ENCODE assay signal across 18 cellular contexts in genomic region chr16:81449899-81450608, GRCh38. TPM values are rescaled to one million over a fixed set of nuclear protein-coding genes. Genes with fewer than 3 reads are reported as not detected.
DNase-seq lines count a peak whose midpoint lies in the region; ATAC-seq, FAIRE-seq and TF ChIP-seq lines count a peak whose summit lies in the region.
"Had no signal": no experiment of that assay in that cellular context is flagged by ENCODE, and none has a peak within 500 bp of the region (broad histone marks: within the 10 kb centered on the region; RNA-seq: fewer than 3 reads in every experiment).

No MANE protein-coding gene starts in this region.

- TF ChIP-seq CTCF in A549 (IDR thresholded peaks at IDR 0.05) (no peak), Calu3 (IDR thresholded peaks at IDR 0.05; ENCODE audit: unreplicated experiment) (no peak), liver (IDR thresholded peaks at IDR 0.05; ENCODE audit: low read depth, low read length, missing input control) (no peak), vagina (IDR thresholded peaks at IDR 0.05) (no peak)

- no peak for ATAC-seq in A549
- no peak for ATAC-seq in activated CD8-positive, alpha-beta T cell treated with anti-CD3 and anti-CD28 coated beads, Interleukin-2, amount 10 ng/mL, durations not matched to agents 7 days and 5 days
- no peak for ATAC-seq in HG02798 (IDR thresholded peaks at IDR 0.05; ENCODE audit: poor library complexity, unreplicated experiment)

- H3K36me3 ChIP-seq in liver (ENCODE audit: control insufficient read depth in 4 of 4, insufficient read depth in 3 of 4, low read depth in 1 of 4, low read length in 3 of 4), result no peaks in the 10 kb centered on the region
- no peaks in the 10 kb centered on the region for H3K36me3 ChIP-seq in vagina

- WGBS in A549 (ENCODE audit: missing lambda C conversion rate), result 75% methylated on average over 6 of the region's 7 CpGs
- 70% methylated on average over 7 of the region's 7 CpGs for WGBS in liver

- H3K27ac ChIP-seq in A549, result peak overlapping the region; percentile 98 to 99
- H3K27ac ChIP-seq in liver (ENCODE audit: low read depth in 1 of 2, low read length in 2 of 2), result peak overlapping the region; percentile 89
- H3K27ac ChIP-seq in vagina, result no peak overlapping the region
- H3K27ac ChIP-seq: epithelial cell of prostate had no signal

- H3K27me3 Mint-ChIP-seq in Calu3 (ENCODE audit: unreplicated experiment), result no peaks in the 10 kb centered on the region
- H3K27me3 Mint-ChIP-seq in activated CD8-positive, alpha-beta T cell treated with anti-CD3 and anti-CD28 coated beads, Interleukin-2, amount 10 ng/mL, durations not matched to agents 7 days and 5 days (ENCODE audit: low read depth), result no peaks in the 10 kb centered on the region

- H3K9me3 ChIP-seq in A549 (no peaks in the 10 kb centered on the region), liver (ENCODE audit: control insufficient read depth in 4 of 4, low read length in 3 of 4) (no peaks in the 10 kb centered on the region), vagina (no peaks in the 10 kb centered on the region)

- H3K4me3 Mint-ChIP-seq in Calu3 (ENCODE audit: low read depth, unreplicated experiment), result peak overlapping the region; percentile 100
- H3K4me3 Mint-ChIP-seq in activated CD8-positive, alpha-beta T cell treated with anti-CD3 and anti-CD28 coated beads, Interleukin-2, amount 10 ng/mL, durations not matched to agents 7 days and 5 days, result no peak overlapping the region

- peaks cover 72% of the 10 kb centered on the region for H3K4me1 Mint-ChIP-seq in Calu3 (ENCODE audit: low read depth, unreplicated experiment)
- peaks cover 77% of the 10 kb centered on the region for H3K4me1 Mint-ChIP-seq in activated CD8-positive, alpha-beta T cell treated with anti-CD3 and anti-CD28 coated beads, Interleukin-2, amount 10 ng/mL, durations not matched to agents 7 days and 5 days (ENCODE audit: low read depth)

- no peaks in the 10 kb centered on the region for H3K9me3 Mint-ChIP-seq in Calu3 (ENCODE audit: low read depth, unreplicated experiment)
- H3K9me3 Mint-ChIP-seq in activated CD8-positive, alpha-beta T cell treated with anti-CD3 and anti-CD28 coated beads, Interleukin-2, amount 10 ng/mL, durations not matched to agents 7 days and 5 days (ENCODE audit: insufficient read depth), result no peaks in the 10 kb centered on the region

- H3K4me2 ChIP-seq in A549, result peak overlapping the region; percentile 95

- H3K4me1 ChIP-seq in A549, result peaks cover 71% of the 10 kb centered on the region
- peaks cover 24 to 83% (median 65%) of the 10 kb centered on the region in 4 donors for H3K4me1 ChIP-seq in liver (ENCODE audit: control insufficient read depth in 4 of 4, insufficient read depth in 4 of 4, low read length in 3 of 4)
- H3K4me1 ChIP-seq in vagina, result peaks cover 68% of the 10 kb centered on the region

- POLR2A ChIA-PET in A549 (lab: Yijun Ruan, JAX), result interaction anchor here (0.6 to 1.2 kb wide), 2 partner anchors 13 to 39 kb away, joined by 4 to 5 read pairs; no protein-coding TSS in a partner anchor
- POLR2A ChIA-PET in activated CD8-positive, alpha-beta T cell treated with anti-CD3 and anti-CD28 coated beads, Interleukin-2, amount 10 ng/mL, durations not matched to agents 7 days and 5 days (lab: Charles Lee), result no interaction called here

- no peak for TF ChIP-seq EP300 in A549 (IDR thresholded peaks at IDR 0.05)

- intact Hi-C loops in Calu3 (cut with micrococcal nuclease; ENCODE audit: unreplicated experiment), result loop anchor here (2.0 to 5.0 kb wide), 3 partner anchors 42 to 107 kb away; no protein-coding TSS in a partner anchor
- intact Hi-C loops in vagina (cut with DNase I), result loop anchor here (5.0 kb wide), 1 partner anchor 157 kb away; no protein-coding TSS in a partner anchor

- H3K9ac ChIP-seq in liver (ENCODE audit: low read depth in 1 of 2, low read length in 2 of 2), result no peak overlapping the region

- peaks cover 49% of the 10 kb centered on the region for H3K36me3 Mint-ChIP-seq in Calu3 (ENCODE audit: insufficient read depth, unreplicated experiment)
- peaks cover 50% of the 10 kb centered on the region for H3K36me3 Mint-ChIP-seq in activated CD8-positive, alpha-beta T cell treated with anti-CD3 and anti-CD28 coated beads, Interleukin-2, amount 10 ng/mL, durations not matched to agents 7 days and 5 days (ENCODE audit: low read depth)

- CTCF ChIA-PET in A549 (lab: Yijun Ruan, JAX), result interaction anchor here (0.6 to 3.4 kb wide), 9 partner anchors 12 to 235 kb away, joined by 3 to 16 read pairs (median 4); no protein-coding TSS in a partner anchor
- CTCF ChIA-PET in Calu3 (lab: Charles Lee), result no interaction called here
- CTCF ChIA-PET in activated CD8-positive, alpha-beta T cell treated with anti-CD3 and anti-CD28 coated beads, Interleukin-2, amount 10 ng/mL, durations not matched to agents 7 days and 5 days (lab: Charles Lee), result interaction anchor here (0.9 to 2.6 kb wide), 8 partner anchors 13 to 273 kb away, joined by 3 to 15 read pairs (median 4); no protein-coding TSS in a partner anchor

- TF ChIP-seq POLR2A in A549 (IDR thresholded peaks at IDR 0.05; ENCODE audit: low read length) (no peak), vagina (IDR thresholded peaks at IDR 0.05) (no peak)

- H3K4me3 ChIP-seq in A549 (peak overlapping the region; percentile 79), liver (ENCODE audit: low read depth in 1 of 3, low read length in 3 of 3) (no peak overlapping the region), vagina (no peak overlapping the region)

- H3K27me3 ChIP-seq in liver (ENCODE audit: control insufficient read depth in 4 of 4, insufficient read depth in 4 of 4, low read length in 3 of 4) (no peaks in the 10 kb centered on the region), vagina (no peaks in the 10 kb centered on the region)

- no TSS peak for BruUV-seq in Calu3 (replicated peaks; lab: Mats Ljungman, UMichigan)

- no peak for FAIRE-seq in A549 (lab: Jason Lieb, UNC)
- FAIRE-seq: colon had no signal

- TF ChIP-seq RAD21 in A549 (conservative IDR thresholded peaks at IDR 0.05 in 1 of 2, IDR thresholded peaks at IDR 0.05 in 1 of 2) (no peak), liver (IDR thresholded peaks at IDR 0.05) (no peak)

- peak overlapping the region; percentile 37 for H3K27ac Mint-ChIP-seq in Calu3 (ENCODE audit: unreplicated experiment)
- H3K27ac Mint-ChIP-seq in activated CD8-positive, alpha-beta T cell treated with anti-CD3 and anti-CD28 coated beads, Interleukin-2, amount 10 ng/mL, durations not matched to agents 7 days and 5 days, result peak overlapping the region; percentile 65

- DNase-seq in A549 (ENCODE audit: low read depth in 1 of 2, low spot score in 1 of 2), result no peak
- DNase-seq in Calu3, result no peak
- DNase-seq in activated CD8-positive, alpha-beta T cell treated with anti-CD3 and anti-CD28 coated beads, Interleukin-2, amount 10 ng/mL, durations not matched to agents 7 days and 5 days, result no peak
- no peak for DNase-seq in NCI-H524 treated with DMSO at 0.1 percent for 48 hours (lab: John Stamatoyannopoulos, UW)
- DNase-seq in vagina (ENCODE audit: extremely low spot score in 2 of 2), result no peak
- no peak for DNase-seq in GDM1 (lab: John Stamatoyannopoulos, UW)
- DNase-seq: activated T-cell treated with anti-CD3 and anti-CD28 coated beads, Interleukin-2, amount 50 U/mL, for 48 hours; anterior cingulate cortex; DMS 273 treated with DMSO at 0.1 percent for 48 hours; Karpas-422; NCI-H1417 treated with DMSO at 0.1 percent for 48 hours; NCI-H345; posterior cingulate gyrus; stimulated activated naive CD4-positive, alpha-beta T cell treated with Interleukin-2 at 50 U/mL for 16 hours had no signal

TF ChIP-seq in A549, 52 proteins besides CTCF, POLR2A, EP300 and RAD21:
- peak in 1 of 2 experiments; percentile 13; a peak in 1 of 5 replicates for TF ChIP-seq JUN (IDR thresholded peaks at IDR 0.05)
- no peak for TF ChIP-seq HEYL (CRISPR knock-in tag; IDR thresholded peaks at IDR 0.05)
- TF ChIP-seq HOXB5 (CRISPR knock-in tag; IDR thresholded peaks at IDR 0.05), result no peak

TF ChIP-seq in liver, 16 proteins besides CTCF, POLR2A, EP300 and RAD21:
- TF ChIP-seq MAX (IDR thresholded peaks at IDR 0.05), result no peak

RNA-seq across cellular contexts. Expression of gene CMIP, which starts 5.4 kb away (rescaled TPM):
- 21.6 and 44.7 TPM in 2 replicates for polyA plus RNA-seq in A549 (2011; rRNA removed)
- polyA plus RNA-seq in A549 (2012; cell fraction: cytosol; rRNA removed), result 78.5 and 97.9 TPM in 2 replicates
- polyA plus RNA-seq in A549 (2012; cell fraction: nucleus; rRNA removed), result 128 and 142 TPM in 2 replicates
- 118 to 129 TPM (median 125 TPM) in 3 replicates for polyA plus RNA-seq in A549 (2017; fragmentation: RNase III; extraction: RNeasy Plus Mini Kit Qiagen cat#74134 plus additional on column Dnase treatment)
- polyA minus RNA-seq in A549 (2011; rRNA and poly(A)+ RNA removed), result 89.1 and 130 TPM in 2 replicates
- 79.9 and 82.7 TPM in 2 replicates for total RNA-seq in Calu3 (2022)
- 10 to 100 TPM; 62.5 to 70.4 TPM for total RNA-seq in activated CD8-positive, alpha-beta T cell treated with anti-CD3 and anti-CD28 coated beads, Interleukin-2, amount 10 ng/mL, durations not matched to agents 7 days and 5 days
- 10 to 100 TPM; 14.1 to 15.6 TPM for total RNA-seq in liver
- 1 to 10 TPM; 1.7 to 6.1 TPM for polyA plus RNA-seq in liver
- total RNA-seq in vagina, result 66.3 TPM
